12 cellular contexts compared by ENCODE assay signal in the genomic region with DNA sequence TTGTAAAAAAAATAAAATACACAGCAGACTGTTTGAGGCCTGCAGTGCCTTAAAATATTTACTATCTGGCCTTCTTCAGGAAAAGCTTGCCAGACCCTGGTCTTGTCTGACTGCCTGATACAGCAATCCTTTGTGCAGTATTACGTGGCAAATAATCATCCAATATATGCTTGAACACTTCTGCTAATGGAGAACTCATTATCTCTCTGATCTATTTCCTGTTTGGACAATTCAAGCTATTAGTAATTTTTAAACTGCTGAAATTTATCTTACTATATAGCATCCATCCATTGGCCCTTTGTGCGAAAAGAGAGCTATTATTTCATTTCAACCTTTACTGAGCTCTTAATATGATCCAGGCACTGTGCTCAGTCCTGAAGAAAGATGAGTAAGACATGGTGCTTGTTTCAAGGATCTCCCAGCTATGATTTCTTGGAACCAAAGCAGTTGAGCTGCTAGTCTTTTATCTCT. TPM values are rescaled to one million over a fixed set of nuclear protein-coding genes. Genes with fewer than 3 reads are reported as not detected.
DNase-seq lines count a peak whose midpoint lies in the region; ATAC-seq and TF ChIP-seq lines count a peak whose summit lies in the region.
"Had no signal": no experiment of that assay in that cellular context is flagged by ENCODE, and none has a peak within 500 bp of the region (broad histone marks: within the 10 kb centered on the region; RNA-seq: fewer than 3 reads in every experiment).

No MANE protein-coding gene starts in this region.

- H3K9me3 Mint-ChIP-seq in activated naive CD8-positive, alpha-beta T cell treated with anti-CD3 and anti-CD28 coated beads, Interleukin-2, amount 50 U/mL, for 24 hours, result no peaks in the 10 kb centered on the region
- H3K9me3 Mint-ChIP-seq: type B pancreatic cell had no signal

- H3K27me3 ChIP-seq in ACC112 (ENCODE audit: insufficient read depth, low read length) (no peaks in the 10 kb centered on the region), left lung (no peaks in the 10 kb centered on the region)
- H3K27me3 ChIP-seq: ovary had no signal

- peaks cover 54% of the 10 kb centered on the region for H3K4me1 ChIP-seq in ACC112 (ENCODE audit: control insufficient read depth, insufficient read depth, low read length, unreplicated experiment)
- peaks cover 45 to 81% of the 10 kb centered on the region in 2 donors for H3K4me1 ChIP-seq in left lung

- H3K4me1 Mint-ChIP-seq in activated naive CD8-positive, alpha-beta T cell treated with anti-CD3 and anti-CD28 coated beads, Interleukin-2, amount 50 U/mL, for 24 hours, result peaks cover 60% of the 10 kb centered on the region

- TF ChIP-seq CTCF in left lung (IDR thresholded peaks at IDR 0.05), result no peak

- H3K27ac Mint-ChIP-seq in activated naive CD8-positive, alpha-beta T cell treated with anti-CD3 and anti-CD28 coated beads, Interleukin-2, amount 50 U/mL, for 24 hours, result peak overlapping the region; percentile 96

- H3K4me3 Mint-ChIP-seq in activated naive CD8-positive, alpha-beta T cell treated with anti-CD3 and anti-CD28 coated beads, Interleukin-2, amount 50 U/mL, for 24 hours, result no peak overlapping the region
- H3K4me3 Mint-ChIP-seq: type B pancreatic cell had no signal

- H3K36me3 ChIP-seq in ACC112 (ENCODE audit: insufficient read depth, low read length) (peaks cover 6% of the 10 kb centered on the region; the same call in 1 of the 2 replicates), left lung (peaks cover 0 to 21% of the 10 kb centered on the region in 2 donors)
- H3K36me3 ChIP-seq: ovary had no signal

- H3K27me3 Mint-ChIP-seq in activated naive CD8-positive, alpha-beta T cell treated with anti-CD3 and anti-CD28 coated beads, Interleukin-2, amount 50 U/mL, for 24 hours, result no peaks in the 10 kb centered on the region
- H3K27me3 Mint-ChIP-seq: type B pancreatic cell had no signal

- no peak for ATAC-seq in activated naive CD8-positive, alpha-beta T cell treated with anti-CD3 and anti-CD28 coated beads, Interleukin-2, amount 50 U/mL, for 24 hours
- ATAC-seq in left lung (peak; percentile 14), GM18867 (IDR thresholded peaks at IDR 0.05; ENCODE audit: unreplicated experiment) (no peak)

- H3K9me3 ChIP-seq in left lung, result no peaks in the 10 kb centered on the region
- H3K9me3 ChIP-seq: ovary had no signal

- H3K79me2 ChIP-seq in ACC112 (ENCODE audit: control insufficient read depth, insufficient read depth, low read length, unreplicated experiment), result peaks cover 38% of the 10 kb centered on the region

- peak overlapping the region; percentile 96 for H3K27ac ChIP-seq in ACC112 (ENCODE audit: low read depth, low read length)
- H3K27ac ChIP-seq in left lung, result peak overlapping the region; percentile 78 to 94

- peaks cover 61% of the 10 kb centered on the region for H3K36me3 Mint-ChIP-seq in activated naive CD8-positive, alpha-beta T cell treated with anti-CD3 and anti-CD28 coated beads, Interleukin-2, amount 50 U/mL, for 24 hours (ENCODE audit: low read depth)

- DNase-seq in HCEC 1CT (peak; percentile 50), left lung (no peak), amygdala (lab: John Stamatoyannopoulos, UW) (no peak), NCI-H2081 (lab: John Stamatoyannopoulos, UW) (no peak), NCI-H345 (lab: John Stamatoyannopoulos, UW) (no peak)
- no peak for DNase-seq in activated naive CD8-positive, alpha-beta T cell treated with anti-CD3 and anti-CD28 coated beads, Interleukin-2, amount 50 U/mL, for 24 hours
- DNase-seq: activated CD4-positive, alpha-beta T cell treated with anti-CD3 and anti-CD28 coated beads for 1 hour; NCI-H1105 treated with DMSO at 0.1 percent for 48 hours; ovary had no signal

- H3K4me3 ChIP-seq in ACC112 (ENCODE audit: low read depth, low read length) (peak overlapping the region; percentile 27), left lung (no peak overlapping the region)
- H3K4me3 ChIP-seq: ovary had no signal

- no peak overlapping the region for H2AFZ ChIP-seq in ACC112 (ENCODE audit: low read length, unreplicated experiment)

- intact Hi-C loops in left lung (cut with DNase I), result no loop called here

RNA-seq across cellular contexts. Expression of a gene that starts 15.9 kb away (rescaled TPM):
- 10 to 100 TPM; 41.9 to 73.3 TPM for total RNA-seq in left lung
